ENCODE assay signal across 17 cellular contexts in genomic region chr15:35956066-35956465, GRCh38.
DNase-seq lines count a peak whose midpoint lies in the region; ATAC-seq and TF ChIP-seq lines count a peak whose summit lies in the region.
"Had no signal": no experiment of that assay in that cellular context is flagged by ENCODE, and none has a peak within 500 bp of the region (broad histone marks: within the 10 kb centered on the region; RNA-seq: fewer than 3 reads in every experiment).

No MANE protein-coding gene starts in this region.

- no peaks in the 10 kb centered on the region for H3F3A ChIP-seq in SK-N-SH (replicated peaks; ENCODE audit: insufficient read depth)

- no peak overlapping the region for H3K4me3 ChIP-seq in SK-N-SH (ENCODE audit: low read depth in 2 of 2, low read length in 1 of 2)
- H3K4me3 ChIP-seq in WERI-Rb-1 (ENCODE audit: low read depth, low read length): no peak overlapping the region
- H3K4me3 ChIP-seq: BLaER1, GM23338 had no signal

- H3K4me2 ChIP-seq in SK-N-SH: no peak overlapping the region
- H3K4me2 ChIP-seq: BLaER1, GM23338 had no signal

- CTCF ChIA-PET in SK-N-SH (lab: Yijun Ruan, JAX): interaction anchor here (0.5 to 1.1 kb wide), 6 partner anchors 10 to 1947 kb away, joined by 3 read pairs; no protein-coding TSS in a partner anchor

- H4K20me1 ChIP-seq in SK-N-SH (ENCODE audit: insufficient read depth): no peaks in the 10 kb centered on the region
- H4K20me1 ChIP-seq: BLaER1 had no signal

- ATAC-seq in SK-N-SH treated with all-trans-retinoic acid at 6 μM for 48 hours: no peak
- ATAC-seq: CD8-positive, alpha-beta T cell; GM23338; HCT116 had no signal

- no peaks in the 10 kb centered on the region for H3K36me3 ChIP-seq in SK-N-SH (replicated peaks in 1 of 2; ENCODE audit: control insufficient read depth in 1 of 2, insufficient read depth in 2 of 2, low read length in 1 of 2)
- no peaks in the 10 kb centered on the region for H3K36me3 ChIP-seq in WERI-Rb-1
- H3K36me3 ChIP-seq: BLaER1 had no signal

- peaks cover 13 to 17% of the 10 kb centered on the region in 2 experiments for H3K4me1 ChIP-seq in SK-N-SH (ENCODE audit: control insufficient read depth in 1 of 2, insufficient read depth in 2 of 2, low read depth in 1 of 2, low read length in 1 of 2)
- H3K4me1 ChIP-seq: BLaER1 had no signal

- H2AFZ ChIP-seq in SK-N-SH (ENCODE audit: low read depth): no peak overlapping the region
- H2AFZ ChIP-seq: GM23338 had no signal

- POLR2A ChIA-PET in SK-N-SH (lab: Yijun Ruan, JAX): no interaction called here

- H3K9me2 ChIP-seq in SK-N-SH: no peaks in the 10 kb centered on the region

- H3K27me3 ChIP-seq in SK-N-SH (ENCODE audit: insufficient read depth): no peaks in the 10 kb centered on the region
- no peaks in the 10 kb centered on the region for H3K27me3 ChIP-seq in WERI-Rb-1 (ENCODE audit: insufficient read depth, low read depth, severe bottlenecking)
- H3K27me3 ChIP-seq: BLaER1 had no signal

- no peak for TF ChIP-seq EP300 in SK-N-SH (IDR thresholded peaks at IDR 0.05; ENCODE audit: borderline replicate concordance in 1 of 2, low read depth in 1 of 2, low read length in 1 of 2)

- no peak for TF ChIP-seq CTCF in SK-N-SH (IDR thresholded peaks at IDR 0.05)
- TF ChIP-seq CTCF in WERI-Rb-1 (IDR thresholded peaks at IDR 0.05; ENCODE audit: low read depth, low read length): no peak

- H3K27ac ChIP-seq in SK-N-SH (ENCODE audit: low read depth in 2 of 2, low read length in 1 of 2) (no peak overlapping the region; a peak in 1 of 4 replicates), WERI-Rb-1 (peak overlapping the region; percentile 53)
- H3K27ac ChIP-seq: 22Rv1, BLaER1, C4-2B had no signal

- no peaks in the 10 kb centered on the region for H3K9me3 ChIP-seq in SK-N-SH
- H3K9me3 ChIP-seq in WERI-Rb-1 (ENCODE audit: severe bottlenecking): no peaks in the 10 kb centered on the region
- H3K9me3 ChIP-seq: BLaER1, Caco-2 had no signal

- 57% methylated on average over 3 of the region's 3 CpGs for WGBS in SK-N-SH (ENCODE audit: low lambda C conversion rate)

- H3K9ac ChIP-seq in SK-N-SH: no peak overlapping the region
- H3K9ac ChIP-seq: BLaER1 had no signal

- no peaks in the 10 kb centered on the region for H3K79me2 ChIP-seq in SK-N-SH (ENCODE audit: insufficient read depth)

- DNase-seq in DMS 273 (lab: John Stamatoyannopoulos, UW; ENCODE audit: unreplicated experiment) (peak; percentile 0), DMS 273 treated with DMSO at 0.1 percent for 48 hours (lab: John Stamatoyannopoulos, UW) (no peak), SK-N-SH (peak; percentile 17), WERI-Rb-1 (no peak), SKM-1 (lab: John Stamatoyannopoulos, UW; ENCODE audit: unreplicated experiment) (no peak)
- DNase-seq: Caco-2; CD4-positive, CD25-positive, alpha-beta regulatory T cell; CD8-positive, alpha-beta T cell; DMS53; DND-41; H9 had no signal

- TF ChIP-seq RAD21 in SK-N-SH (IDR thresholded peaks at IDR 0.05; ENCODE audit: low read length): no peak

TF ChIP-seq in SK-N-SH, 30 proteins besides CTCF, POLR2A, EP300 and RAD21:
- TF ChIP-seq RCOR1 (IDR thresholded peaks at IDR 0.05; ENCODE audit: low read length) (peak; percentile 15; the same call in 1 of the 2 replicates), TCF12 (IDR thresholded peaks at IDR 0.05) (no peak), SIN3A (IDR thresholded peaks at IDR 0.05; ENCODE audit: borderline replicate concordance, low read depth, low read length) (no peak), GATA2 (CRISPR knock-in tag; IDR thresholded peaks at IDR 0.05) (0 out of 2 replicates have a peak, but pooled peaks have one; percentile 52), CHD2 (IDR thresholded peaks at IDR 0.05; ENCODE audit: low read length, partially characterized antibody) (peak; percentile 10)

TF ChIP-seq in SK-N-SH treated with all-trans-retinoic acid at 6 μM for 48 hours, 23 proteins besides CTCF, POLR2A, EP300 and RAD21:
- TF ChIP-seq ZFP3 (CRISPR knock-in tag; IDR thresholded peaks at IDR 0.05) (no peak), ZFP30 (CRISPR knock-in tag; IDR thresholded peaks at IDR 0.05) (no peak), ARNTL (CRISPR knock-in tag; IDR thresholded peaks at IDR 0.05; ENCODE audit: borderline replicate concordance, low read depth) (no peak), PATZ1 (CRISPR knock-in tag; IDR thresholded peaks at IDR 0.05; ENCODE audit: borderline replicate concordance) (no peak), TOX (CRISPR knock-in tag; IDR thresholded peaks at IDR 0.05; ENCODE audit: borderline replicate concordance) (no peak), CSRNP3 (CRISPR knock-in tag; IDR thresholded peaks at IDR 0.05) (no peak), ZNF8 (CRISPR knock-in tag; IDR thresholded peaks at IDR 0.05) (no peak), ISL1 (CRISPR knock-in tag; IDR thresholded peaks at IDR 0.05) (no peak), SNAI2 (CRISPR knock-in tag; IDR thresholded peaks at IDR 0.05) (no peak), TCF4 (CRISPR knock-in tag; IDR thresholded peaks at IDR 0.05; ENCODE audit: borderline replicate concordance) (no peak)
TF ChIP-seq in SK-N-SH treated with all-trans-retinoic acid at 6 μM for 48 hours: peak in this region for 0.

Comparison
In these comparisons a context has a peak if more than half of its experiments do, and no peak if none do; other contexts are left out.
1. DNase-seq: peak in DMS 273 (single experiment) and SK-N-SH (single experiment); none in DMS 273 treated with DMSO at 0.1 percent for 48 hours (single experiment), WERI-Rb-1 (single experiment) and SKM-1 (single experiment).